Comparison of ENCODE assay signal across 9 cellular contexts in genomic region chr17:1736348-1737281, GRCh38. TPM values are rescaled to one million over a fixed set of nuclear protein-coding genes. Genes with fewer than 3 reads are reported as not detected.
DNase-seq lines count a peak whose midpoint lies in the region; ATAC-seq and TF ChIP-seq lines count a peak whose summit lies in the region.
"Had no signal": no experiment of that assay in that cellular context is flagged by ENCODE, and none has a peak within 500 bp of the region (broad histone marks: within the 10 kb centered on the region; RNA-seq: fewer than 3 reads in every experiment).

No MANE protein-coding gene starts in this region.

- H3K36me3 ChIP-seq in gastrocnemius medialis, result peaks cover 0 to 55% of the 10 kb centered on the region in 2 donors

- H3K27ac Mint-ChIP-seq in T-helper 2 cell treated with Interferon-gamma antibody and Interleukin-4, amounts not matched to agents 5 μg/mL and 100 μg/mL, for 36 hours, result peak overlapping the region; percentile 49

- H3K9me3 ChIP-seq in gastrocnemius medialis, result no peaks in the 10 kb centered on the region

- no peak overlapping the region for H3K4me3 ChIP-seq in fibroblast of mammary gland (ENCODE audit: control insufficient read depth, low read depth, low read length)
- no peak overlapping the region for H3K4me3 ChIP-seq in gastrocnemius medialis

- no peak overlapping the region for H3K4me3 Mint-ChIP-seq in T-helper 2 cell treated with Interferon-gamma antibody and Interleukin-4, amounts not matched to agents 5 μg/mL and 100 μg/mL, for 36 hours

- TF ChIP-seq POLR2A in gastrocnemius medialis (IDR thresholded peaks at IDR 0.05), result no peak

- H3K4me1 ChIP-seq in gastrocnemius medialis, result peaks cover 10 to 16% of the 10 kb centered on the region in 2 donors

- H3K27me3 Mint-ChIP-seq in T-helper 2 cell treated with Interferon-gamma antibody and Interleukin-4, amounts not matched to agents 5 μg/mL and 100 μg/mL, for 36 hours (ENCODE audit: low read depth), result no peaks in the 10 kb centered on the region

- TF ChIP-seq CTCF in fibroblast of mammary gland (conservative IDR thresholded peaks at IDR 0.05; ENCODE audit: control insufficient read depth, insufficient read depth, low read depth, low read length), result no peak
- TF ChIP-seq CTCF in gastrocnemius medialis (IDR thresholded peaks at IDR 0.05 in 4 of 5, conservative IDR thresholded peaks at IDR 0.05 in 1 of 5), result no peak

- H3K27ac ChIP-seq in gastrocnemius medialis, result peak overlapping the region; percentile 5 to 46 (median 8)
- H3K27ac ChIP-seq: 22Rv1 had no signal

- no peaks in the 10 kb centered on the region for H3K27me3 ChIP-seq in gastrocnemius medialis

- in situ Hi-C loops in gastrocnemius medialis (cut with MboI; ENCODE audit: low sequenced_read_pairs in 4 of 4), result no loop called here

- DNase-seq in DMS 273 (lab: John Stamatoyannopoulos, UW; ENCODE audit: unreplicated experiment), result peak; percentile 78
- no peak for DNase-seq in DMS 273 treated with DMSO at 0.1 percent for 48 hours (lab: John Stamatoyannopoulos, UW)
- DNase-seq in T-helper 2 cell treated with Interferon-gamma antibody and Interleukin-4, amounts not matched to agents 5 μg/mL and 100 μg/mL, for 36 hours (ENCODE audit: low spot score), result no peak
- DNase-seq in fibroblast of mammary gland (ENCODE audit: low read depth), result peak; percentile 85
- DNase-seq in gastrocnemius medialis, result peak in 1 of 2 donors; percentile 54
- no peak for DNase-seq in SK-N-DZ (ENCODE audit: low spot score)
- DNase-seq in NOMO-1 treated with DMSO at 0.1 percent for 48 hours (lab: John Stamatoyannopoulos, UW; ENCODE audit: unreplicated experiment), result no peak

- no peaks in the 10 kb centered on the region for H3K4me1 Mint-ChIP-seq in T-helper 2 cell treated with Interferon-gamma antibody and Interleukin-4, amounts not matched to agents 5 μg/mL and 100 μg/mL, for 36 hours (ENCODE audit: low read depth)

- intact Hi-C loops in gastrocnemius medialis (cut with DNase I; ENCODE audit: low total_unique reads), result no loop called here

- peaks cover 15% of the 10 kb centered on the region for H3K36me3 Mint-ChIP-seq in T-helper 2 cell treated with Interferon-gamma antibody and Interleukin-4, amounts not matched to agents 5 μg/mL and 100 μg/mL, for 36 hours (ENCODE audit: low read depth)

- H3K9me3 Mint-ChIP-seq in T-helper 2 cell treated with Interferon-gamma antibody and Interleukin-4, amounts not matched to agents 5 μg/mL and 100 μg/mL, for 36 hours, result no peaks in the 10 kb centered on the region

- ATAC-seq in gastrocnemius medialis, result peak; percentile 32 to 43
- no peak for ATAC-seq in GM21381 (IDR thresholded peaks at IDR 0.05; ENCODE audit: unreplicated experiment)

RNA-seq across cellular contexts. Expression of gene SERPINF2, which starts 6.1 kb away (rescaled TPM):
- total RNA-seq in gastrocnemius medialis, result 1 to 10 TPM in 3 of 4 donors, under 1 TPM in 1; 0.85 to 6.4 (median 4.3) TPM
- polyA plus RNA-seq in SK-N-DZ (2014; cell fraction: cytosol; rRNA removed), result 0.32 and 0.53 TPM in 2 replicates
- polyA plus RNA-seq in SK-N-DZ (2014; cell fraction: nucleus; rRNA removed), result 0.65 and 1.1 TPM in 2 replicates

RNA-seq across cellular contexts. Expression of gene WDR81, which starts 12.1 kb away (rescaled TPM):
- 10 to 100 TPM; 22.3 to 61.1 (median 42.7) TPM for total RNA-seq in gastrocnemius medialis
- 21.5 and 24.9 TPM in 2 replicates for polyA plus RNA-seq in SK-N-DZ (2014; cell fraction: cytosol; rRNA removed)
- 42.6 and 48.5 TPM in 2 replicates for polyA plus RNA-seq in SK-N-DZ (2014; cell fraction: nucleus; rRNA removed)

RNA-seq across cellular contexts. Expression of gene SERPINF1, which starts 25.2 kb away (rescaled TPM):
- 100 to 1,000 TPM; 554 to 698 (median 631) TPM for total RNA-seq in gastrocnemius medialis
- polyA plus RNA-seq in SK-N-DZ (2014; cell fraction: cytosol; rRNA removed), result 458 and 511 TPM in 2 replicates
- 288 and 352 TPM in 2 replicates for polyA plus RNA-seq in SK-N-DZ (2014; cell fraction: nucleus; rRNA removed)

RNA-seq across cellular contexts. Expression of gene TLCD2, which starts 26.4 kb away (rescaled TPM):
- total RNA-seq in gastrocnemius medialis, result under 1 TPM; 0.66 to 0.95 (median 0.85) TPM
- 0.12 and 0.44 TPM in 2 replicates for polyA plus RNA-seq in SK-N-DZ (2014; cell fraction: cytosol; rRNA removed)
- polyA plus RNA-seq in SK-N-DZ (2014; cell fraction: nucleus; rRNA removed), result 0.15 and 0.43 TPM in 2 replicates

RNA-seq across cellular contexts. Expression of gene PRPF8, which starts 51.9 kb away (rescaled TPM):
- 100 to 1,000 TPM; 127 to 261 (median 195) TPM for total RNA-seq in gastrocnemius medialis
- 121 and 134 TPM in 2 replicates for polyA plus RNA-seq in SK-N-DZ (2014; cell fraction: cytosol; rRNA removed)
- 125 and 219 TPM in 2 replicates for polyA plus RNA-seq in SK-N-DZ (2014; cell fraction: nucleus; rRNA removed)

Comparison
In these comparisons a context has a peak if more than half of its experiments do, and no peak if none do; other contexts are left out.
1. DNase-seq: peak in DMS 273 (single experiment) and fibroblast of mammary gland (single experiment); none in DMS 273 treated with DMSO at 0.1 percent for 48 hours (single experiment), T-helper 2 cell treated with Interferon-gamma antibody and Interleukin-4, amounts not matched to agents 5 μg/mL and 100 μg/mL, for 36 hours (single experiment), SK-N-DZ (single experiment) and NOMO-1 treated with DMSO at 0.1 percent for 48 hours (single experiment).